In genomic region chr19:19171821-19172532, GRCh38 we compare ENCODE assay signal across 11 cellular contexts. TPM values are rescaled to one million over a fixed set of nuclear protein-coding genes. Genes with fewer than 3 reads are reported as not detected.
A peak's percentile ranks its signal among the peaks of the same experiment; 100 is the strongest.
DNase-seq lines count a peak whose midpoint lies in the region; FAIRE-seq and TF ChIP-seq lines count a peak whose summit lies in the region.
"Had no signal": no experiment of that assay in that cellular context is flagged by ENCODE, and none has a peak within 500 bp of the region (broad histone marks: within the 10 kb centered on the region; RNA-seq: fewer than 3 reads in every experiment).

No MANE protein-coding gene starts in this region.

- H4K20me1 ChIP-seq in PC-9 (ENCODE audit: insufficient read depth): no peaks in the 10 kb centered on the region

- intact Hi-C loops in PC-9 (cut with micrococcal nuclease; ENCODE audit: unreplicated experiment): no loop called here

- H3K79me2 ChIP-seq in PC-9 (ENCODE audit: low read depth): no peaks in the 10 kb centered on the region

- no peaks in the 10 kb centered on the region for H3K27me3 ChIP-seq in AG04450 (ENCODE audit: control insufficient read depth, insufficient read depth, low read length)
- no peaks in the 10 kb centered on the region for H3K27me3 ChIP-seq in PC-9 (ENCODE audit: insufficient read depth, low read depth)

- H3K9me3 ChIP-seq in AG04450 (ENCODE audit: control insufficient read depth, insufficient read depth, low read length) (no peaks in the 10 kb centered on the region; the same call in 1 of the 2 replicates), PC-9 (ENCODE audit: insufficient read depth, low read depth) (no peaks in the 10 kb centered on the region)

- peaks cover 27% of the 10 kb centered on the region; the same call in 1 of the 2 replicates for H3F3A ChIP-seq in PC-9 (ENCODE audit: insufficient read depth, low read depth)

- H3K36me3 ChIP-seq in PC-9 (ENCODE audit: low read depth): no peaks in the 10 kb centered on the region

- peaks cover 9% of the 10 kb centered on the region for H3K4me1 ChIP-seq in PC-9 (replicated peaks; ENCODE audit: insufficient read depth)

- BruUV-seq in PC-9 (replicated peaks; lab: Mats Ljungman, UMichigan): no TSS peak

- 0 out of 2 replicates have a peak overlapping the region, but pooled peaks have one; percentile 10 for H3K4me3 ChIP-seq in AG04450 (ENCODE audit: low read depth, low read length)
- H3K4me3 ChIP-seq in PC-9: no peak overlapping the region
- no peak overlapping the region for H3K4me3 ChIP-seq in fibroblast of villous mesenchyme (ENCODE audit: low read depth, low read length)

- no peak for TF ChIP-seq CTCF in AG04450 (IDR thresholded peaks at IDR 0.05; ENCODE audit: low read depth, low read length)
- no peak for TF ChIP-seq CTCF in GM20000 (IDR thresholded peaks at IDR 0.05; ENCODE audit: extremely low read depth, missing control alignments)
- TF ChIP-seq CTCF in PC-9 (conservative IDR thresholded peaks at IDR 0.05): no peak
- no peak for TF ChIP-seq CTCF in fibroblast of villous mesenchyme (IDR thresholded peaks at IDR 0.05; ENCODE audit: insufficient read depth, low read depth, low read length)

- no peaks in the 10 kb centered on the region for H3K9me2 ChIP-seq in PC-9 (ENCODE audit: insufficient read depth)

- H2AFZ ChIP-seq in PC-9: no peak overlapping the region

- H3K4me2 ChIP-seq in PC-9: 0 out of 2 replicates have a peak overlapping the region, but pooled peaks have one; percentile 32

- peak overlapping the region; percentile 47 for H3K27ac ChIP-seq in AG04450 (ENCODE audit: low read depth, low read length)
- H3K27ac ChIP-seq in PC-9: 0 out of 2 replicates have a peak overlapping the region, but pooled peaks have one; percentile 25
- no peak overlapping the region for H3K27ac ChIP-seq in substantia nigra (ENCODE audit: low read depth, low read length, poor library complexity, severe bottlenecking)
- H3K27ac ChIP-seq: C4-2B had no signal

- DNase-seq in AG04450 (ENCODE audit: low read depth, low spot score) (peak; percentile 61), GM20000 (ENCODE audit: low spot score) (peak; percentile 68), PC-9 (no peak), fibroblast of villous mesenchyme (ENCODE audit: low read depth) (peak; percentile 81), frontal cortex (ENCODE audit: low spot score in 2 of 2) (no peak), ureter (ENCODE audit: low spot score) (no peak), substantia nigra (lab: John Stamatoyannopoulos, UW) (no peak)
- no peak for DNase-seq in activated naive CD4-positive, alpha-beta T cell treated with Interleukin-2 at 50 U/mL for 16 hours
- DNase-seq: activated CD8-positive, alpha-beta T cell treated with anti-CD3 and anti-CD28 coated beads for 36 hours had no signal

- no peak for FAIRE-seq in frontal cortex (lab: Jason Lieb, UNC)

- CTCF ChIA-PET in AG04450 (lab: Charles Lee): interaction anchor here (1.0 to 4.5 kb wide), 2 partner anchors 24 to 26 kb away, joined by 5 to 102 read pairs; no protein-coding TSS in a partner anchor
- CTCF ChIA-PET in PC-9 (lab: Charles Lee): no interaction called here

- POLR2A ChIA-PET in AG04450 (lab: Yijun Ruan, JAX): interaction anchor here (0.6 kb wide), 1 partner anchor 18 kb away, joined by 4 read pairs; no protein-coding TSS in a partner anchor
- POLR2A ChIA-PET in PC-9 (lab: Charles Lee; ENCODE audit: unreplicated experiment): no interaction called here

RNA-seq across cellular contexts. Expression of gene MEF2B, which starts 1.9 kb away (rescaled TPM):
- polyA plus RNA-seq in AG04450 (2011; rRNA removed): 0.38 and 0.74 TPM in 2 replicates
- polyA minus RNA-seq in AG04450 (2011; rRNA and poly(A)+ RNA removed): 0.56 TPM in 1 of 2 replicates, not detected in the other
- 1.8 and 3.9 TPM in 2 replicates for total RNA-seq in PC-9 (2021)
- total RNA-seq in fibroblast of villous mesenchyme: 0.32 TPM in 1 of 2 replicates, not detected in the other
- not detected for total RNA-seq in frontal cortex
- 4.4 TPM for total RNA-seq in ureter
- total RNA-seq: SK-MEL-5 had no signal

RNA-seq across cellular contexts. Expression of gene BORCS8, which starts 20.0 kb away (rescaled TPM):
- 16.6 and 18.5 TPM in 2 replicates for polyA plus RNA-seq in AG04450 (2011; rRNA removed)
- polyA minus RNA-seq in AG04450 (2011; rRNA and poly(A)+ RNA removed): 11.6 and 14.5 TPM in 2 replicates
- 23.1 and 24.9 TPM in 2 replicates for total RNA-seq in PC-9 (2021)
- 13.4 and 19.0 TPM in 2 replicates for total RNA-seq in fibroblast of villous mesenchyme
- total RNA-seq in frontal cortex: 28.1 TPM
- total RNA-seq in ureter: 58.0 TPM

RNA-seq across cellular contexts. Expression of gene RFXANK, which starts 20.1 kb away (rescaled TPM):
- polyA plus RNA-seq in AG04450 (2011; rRNA removed): 53.3 and 79.9 TPM in 2 replicates
- polyA minus RNA-seq in AG04450 (2011; rRNA and poly(A)+ RNA removed): 64.5 and 101 TPM in 2 replicates
- total RNA-seq in PC-9 (2021) (132 and 161 TPM in 2 replicates), fibroblast of villous mesenchyme (57.9 and 83.4 TPM in 2 replicates), frontal cortex (18.3 TPM), ureter (50.6 TPM)

RNA-seq across cellular contexts. Expression of gene NR2C2AP, which starts 31.2 kb away (rescaled TPM):
- 3.8 and 4.1 TPM in 2 replicates for polyA plus RNA-seq in AG04450 (2011; rRNA removed)
- 7.1 TPM in 2 replicates for polyA minus RNA-seq in AG04450 (2011; rRNA and poly(A)+ RNA removed)
- total RNA-seq in PC-9 (2021): 25.7 and 28.7 TPM in 2 replicates
- total RNA-seq in fibroblast of villous mesenchyme: 7.1 and 7.8 TPM in 2 replicates
- total RNA-seq in frontal cortex: 9.0 TPM
- 24.1 TPM for total RNA-seq in ureter

RNA-seq across cellular contexts. Expression of gene TMEM161A, which starts 33.7 kb away (rescaled TPM):
- 16.0 and 21.7 TPM in 2 replicates for polyA plus RNA-seq in AG04450 (2011; rRNA removed)
- polyA minus RNA-seq in AG04450 (2011; rRNA and poly(A)+ RNA removed): 23.4 and 31.0 TPM in 2 replicates
- 41.1 and 53.6 TPM in 2 replicates for total RNA-seq in PC-9 (2021)
- 18.1 and 20.9 TPM in 2 replicates for total RNA-seq in fibroblast of villous mesenchyme
- 8.6 TPM for total RNA-seq in frontal cortex
- total RNA-seq in ureter: 25.3 TPM

Comparison
In these comparisons a context has a peak if more than half of its experiments do, and no peak if none do; other contexts are left out.
1. DNase-seq: peak in AG04450 (single experiment), GM20000 (single experiment) and fibroblast of villous mesenchyme (single experiment); none in PC-9 (0 of 2), frontal cortex (0 of 2), activated naive CD4-positive, alpha-beta T cell treated with Interleukin-2 at 50 U/mL for 16 hours (single experiment), ureter (single experiment) and substantia nigra (0 of 49).